Comparison of ENCODE assay signal across 21 cellular contexts in genomic region chr1:184513421-184513820, GRCh38.
A peak's percentile ranks its signal among the peaks of the same experiment; 100 is the strongest.
DNase-seq lines count a peak whose midpoint lies in the region; ATAC-seq, FAIRE-seq and TF ChIP-seq lines count a peak whose summit lies in the region.
"Had no signal": no experiment of that assay in that cellular context is flagged by ENCODE, and none has a peak within 500 bp of the region (broad histone marks: within the 10 kb centered on the region; RNA-seq: fewer than 3 reads in every experiment).

No MANE protein-coding gene starts in this region.

- H3K4me2 ChIP-seq in astrocyte (ENCODE audit: low read length) (no peak overlapping the region), keratinocyte (ENCODE audit: control insufficient read depth, extremely low read depth, insufficient read depth, low read depth, low read length) (no peak overlapping the region)
- H3K4me2 ChIP-seq: neural progenitor cell had no signal

- H3K79me2 ChIP-seq in astrocyte (ENCODE audit: insufficient read depth, low read length): no peaks in the 10 kb centered on the region
- no peaks in the 10 kb centered on the region for H3K79me2 ChIP-seq in keratinocyte (ENCODE audit: control insufficient read depth, insufficient read depth, low read length)

- no peak for ATAC-seq in GM19467 (IDR thresholded peaks at IDR 0.05; ENCODE audit: unreplicated experiment)
- ATAC-seq: stimulated activated naive B cell treated with anti-CD40 and anti-IgM and Interleukin-4, amounts not matched to agents 10 μg/mL and 1 μg/mL and 100 μg/mL, for 72 hours had no signal

- H3K27me3 ChIP-seq in HUES48 (ENCODE audit: control insufficient read depth, insufficient read depth, low read length) (no peaks in the 10 kb centered on the region), astrocyte (ENCODE audit: insufficient read depth, low read length) (no peaks in the 10 kb centered on the region), keratinocyte (ENCODE audit: control insufficient read depth, extremely low read depth, insufficient read depth, low read length) (no peaks in the 10 kb centered on the region), skeletal muscle tissue (ENCODE audit: control insufficient read depth in 3 of 3, insufficient read depth in 3 of 3, low read length in 3 of 3) (no peaks in the 10 kb centered on the region), WERI-Rb-1 (ENCODE audit: insufficient read depth, low read depth, severe bottlenecking) (no peaks in the 10 kb centered on the region)
- H3K27me3 ChIP-seq: neural progenitor cell had no signal

- H3K36me3 Mint-ChIP-seq in astrocyte (ENCODE audit: low read depth, unreplicated experiment): no peaks in the 10 kb centered on the region
- H3K36me3 Mint-ChIP-seq: activated CD4-positive, alpha-beta memory T cell treated with anti-CD3 and anti-CD28 coated beads for 36 hours; stimulated activated naive B cell treated with anti-CD40 and anti-IgM and Interleukin-4, amounts not matched to agents 10 μg/mL and 1 μg/mL and 100 μg/mL, for 72 hours had no signal

- H3K4me1 ChIP-seq in HUES48 (ENCODE audit: control insufficient read depth, insufficient read depth, low read length) (peaks cover 11% of the 10 kb centered on the region; the same call in 1 of the 2 replicates), astrocyte (ENCODE audit: insufficient read depth, low read length) (no peaks in the 10 kb centered on the region), keratinocyte (ENCODE audit: control insufficient read depth, extremely low read depth, insufficient read depth, low read length) (peaks cover 14% of the 10 kb centered on the region), skeletal muscle tissue (ENCODE audit: control insufficient read depth in 3 of 3, insufficient read depth in 3 of 3, low read length in 3 of 3) (peaks cover 19 to 26% (median 20%) of the 10 kb centered on the region in 3 donors)
- H3K4me1 ChIP-seq: neural progenitor cell had no signal

- H3K27ac ChIP-seq in HUES48 (ENCODE audit: low read depth, low read length) (peak overlapping the region; percentile 40), astrocyte (ENCODE audit: low read depth, low read length) (no peak overlapping the region), keratinocyte (ENCODE audit: control insufficient read depth, insufficient read depth, low read length) (peak overlapping the region; percentile 41), skeletal muscle tissue (ENCODE audit: low read depth, low read length) (peak overlapping the region; percentile 46), WERI-Rb-1 (no peak overlapping the region)
- H3K27ac ChIP-seq: C4-2B, neural progenitor cell had no signal

- TF ChIP-seq CTCF in astrocyte (IDR thresholded peaks at IDR 0.05; ENCODE audit: insufficient read depth, low read depth, low read length) (no peak), keratinocyte (optimal IDR thresholded peaks at IDR 0.05 in 1 of 3, IDR thresholded peaks at IDR 0.05 in 1 of 3, conservative IDR thresholded peaks at IDR 0.05 in 1 of 3; ENCODE audit: extremely low read depth in 1 of 3, insufficient read depth in 2 of 3, low read length in 3 of 3) (no peak), WERI-Rb-1 (IDR thresholded peaks at IDR 0.05; ENCODE audit: low read depth, low read length) (no peak)

- no peaks in the 10 kb centered on the region for H3K9me1 ChIP-seq in keratinocyte (ENCODE audit: control insufficient read depth, extremely low read depth, insufficient read depth, low read length)

- H3K4me3 ChIP-seq in HUES48 (ENCODE audit: low read depth, low read length) (no peak overlapping the region), astrocyte (ENCODE audit: insufficient read depth, low read depth, low read length) (no peak overlapping the region), keratinocyte (ENCODE audit: control insufficient read depth in 2 of 3, extremely low read depth in 1 of 3, insufficient read depth in 2 of 3, low read depth in 1 of 3, low read length in 3 of 3) (no peak overlapping the region), skeletal muscle tissue (ENCODE audit: low read length in 3 of 3) (no peak overlapping the region), WERI-Rb-1 (ENCODE audit: low read depth, low read length) (no peak overlapping the region)
- H3K4me3 ChIP-seq: neural progenitor cell had no signal

- DNase-seq in astrocyte (ENCODE audit: low read depth) (no peak), keratinocyte (ENCODE audit: low read depth, low spot score) (no peak), NCI-H2227 treated with DMSO at 0.1 percent for 48 hours (lab: John Stamatoyannopoulos, UW) (no peak), WERI-Rb-1 (no peak), H54 (ENCODE audit: insufficient read length, low spot score) (no peak)
- DNase-seq: activated CD4-positive, alpha-beta memory T cell treated with anti-CD3 and anti-CD28 coated beads for 36 hours; activated CD8-positive, alpha-beta memory T cell treated with anti-CD3 and anti-CD28 coated beads, Interleukin-2, amount 50 U/mL, for 4 hours; activated naive CD4-positive, alpha-beta T cell treated with anti-CD3 and anti-CD28 coated beads, Interleukin-2, amount 50 U/mL, for 16 hours; anterior cingulate cortex; H7; NCI-H524; SHP77 treated with DMSO at 0.1 percent for 48 hours; stimulated activated CD4-positive, alpha-beta T cell treated with anti-CD3 and anti-CD28 coated beads, Interleukin-4, amount 100 ng/mL, for 4 hours; stimulated activated naive B cell treated with anti-CD40 and anti-IgM and Interleukin-4, amounts not matched to agents 10 μg/mL and 1 μg/mL and 100 μg/mL, for 72 hours had no signal

- H4K20me1 ChIP-seq in astrocyte (ENCODE audit: insufficient read depth, low read length): no peaks in the 10 kb centered on the region
- no peaks in the 10 kb centered on the region for H4K20me1 ChIP-seq in keratinocyte (ENCODE audit: control insufficient read depth, extremely low read depth, insufficient read depth, low read length)

- peaks cover 7% of the 10 kb centered on the region for H3K4me1 Mint-ChIP-seq in astrocyte (ENCODE audit: low read depth, unreplicated experiment)
- H3K4me1 Mint-ChIP-seq: neural progenitor cell; stimulated activated naive B cell treated with anti-CD40 and anti-IgM and Interleukin-4, amounts not matched to agents 10 μg/mL and 1 μg/mL and 100 μg/mL, for 72 hours had no signal

- H3K36me3 ChIP-seq in HUES48 (ENCODE audit: control insufficient read depth, insufficient read depth, low read length) (peaks cover 11% of the 10 kb centered on the region), astrocyte (ENCODE audit: insufficient read depth, low read length) (no peaks in the 10 kb centered on the region), keratinocyte (ENCODE audit: control insufficient read depth in 2 of 2, extremely low read depth in 1 of 2, insufficient read depth in 2 of 2, low read length in 2 of 2) (no peaks in the 10 kb centered on the region), skeletal muscle tissue (ENCODE audit: control insufficient read depth in 3 of 3, insufficient read depth in 3 of 3, low read length in 3 of 3) (peaks cover 0 to 9% (median 7%) of the 10 kb centered on the region in 3 donors), WERI-Rb-1 (no peaks in the 10 kb centered on the region; the same call in 1 of the 2 replicates)
- H3K36me3 ChIP-seq: neural progenitor cell had no signal

- H3K9me3 ChIP-seq in HUES48 (ENCODE audit: control insufficient read depth, insufficient read depth, low read length): no peaks in the 10 kb centered on the region
- no peaks in the 10 kb centered on the region for H3K9me3 ChIP-seq in astrocyte (ENCODE audit: insufficient read depth, low read depth, low read length)
- H3K9me3 ChIP-seq in keratinocyte (ENCODE audit: control insufficient read depth, low read depth, low read length): no peaks in the 10 kb centered on the region
- no peaks in the 10 kb centered on the region for H3K9me3 ChIP-seq in skeletal muscle tissue (ENCODE audit: control insufficient read depth in 3 of 3, low read length in 3 of 3)
- H3K9me3 ChIP-seq in WERI-Rb-1 (ENCODE audit: severe bottlenecking): no peaks in the 10 kb centered on the region

- H2AFZ ChIP-seq in astrocyte (ENCODE audit: low read depth, low read length) (no peak overlapping the region), keratinocyte (ENCODE audit: control insufficient read depth, low read length) (no peak overlapping the region)
- H2AFZ ChIP-seq: neural progenitor cell had no signal

- H3K9me3 Mint-ChIP-seq in astrocyte (ENCODE audit: unreplicated experiment): no peaks in the 10 kb centered on the region
- H3K9me3 Mint-ChIP-seq: activated CD4-positive, alpha-beta memory T cell treated with anti-CD3 and anti-CD28 coated beads for 36 hours; neural progenitor cell; stimulated activated naive B cell treated with anti-CD40 and anti-IgM and Interleukin-4, amounts not matched to agents 10 μg/mL and 1 μg/mL and 100 μg/mL, for 72 hours had no signal

- H3K9ac ChIP-seq in HUES48 (ENCODE audit: low read depth, low read length): no peak overlapping the region
- H3K9ac ChIP-seq in astrocyte (ENCODE audit: low read length): no peak overlapping the region
- no peak overlapping the region for H3K9ac ChIP-seq in keratinocyte (ENCODE audit: control insufficient read depth, extremely low read depth, insufficient read depth, low read length)
- no peak overlapping the region for H3K9ac ChIP-seq in skeletal muscle tissue (ENCODE audit: low read depth in 1 of 3, low read length in 3 of 3)
- H3K9ac ChIP-seq: neural progenitor cell had no signal

- peak overlapping the region; percentile 29 for H3K27ac Mint-ChIP-seq in astrocyte (ENCODE audit: unreplicated experiment)
- H3K27ac Mint-ChIP-seq: activated CD4-positive, alpha-beta memory T cell treated with anti-CD3 and anti-CD28 coated beads for 36 hours; neural progenitor cell; stimulated activated naive B cell treated with anti-CD40 and anti-IgM and Interleukin-4, amounts not matched to agents 10 μg/mL and 1 μg/mL and 100 μg/mL, for 72 hours had no signal

- no peaks in the 10 kb centered on the region for H3K27me3 Mint-ChIP-seq in astrocyte (ENCODE audit: low read depth, unreplicated experiment)
- H3K27me3 Mint-ChIP-seq: stimulated activated naive B cell treated with anti-CD40 and anti-IgM and Interleukin-4, amounts not matched to agents 10 μg/mL and 1 μg/mL and 100 μg/mL, for 72 hours had no signal

- no peak for TF ChIP-seq POLR2A in H54 (IDR thresholded peaks at IDR 0.05; ENCODE audit: low read depth, low read length)

- H3K4me3 Mint-ChIP-seq in astrocyte (ENCODE audit: unreplicated experiment): no peak overlapping the region
- H3K4me3 Mint-ChIP-seq: activated CD4-positive, alpha-beta memory T cell treated with anti-CD3 and anti-CD28 coated beads for 36 hours; neural progenitor cell; stimulated activated naive B cell treated with anti-CD40 and anti-IgM and Interleukin-4, amounts not matched to agents 10 μg/mL and 1 μg/mL and 100 μg/mL, for 72 hours had no signal

- dilution Hi-C loops in keratinocyte (cut with MboI; ENCODE audit: extremely low pct_ligation_motif_present, low sequenced_read_pairs): no loop called here

- FAIRE-seq in astrocyte (lab: Jason Lieb, UNC) (no peak), keratinocyte (lab: Jason Lieb, UNC) (no peak), H54 (lab: Jason Lieb, UNC) (no peak)
- FAIRE-seq: GM12892, urothelium cell line had no signal

Comparison
In these comparisons a context has a peak if more than half of its experiments do, and no peak if none do; other contexts are left out.
1. H3K27ac ChIP-seq: peak in HUES48 (single experiment), keratinocyte (single experiment) and skeletal muscle tissue (single experiment); none in astrocyte (single experiment) and WERI-Rb-1 (single experiment).